Comparison of ENCODE assay signal across 1 cellular context in the genomic region with DNA sequence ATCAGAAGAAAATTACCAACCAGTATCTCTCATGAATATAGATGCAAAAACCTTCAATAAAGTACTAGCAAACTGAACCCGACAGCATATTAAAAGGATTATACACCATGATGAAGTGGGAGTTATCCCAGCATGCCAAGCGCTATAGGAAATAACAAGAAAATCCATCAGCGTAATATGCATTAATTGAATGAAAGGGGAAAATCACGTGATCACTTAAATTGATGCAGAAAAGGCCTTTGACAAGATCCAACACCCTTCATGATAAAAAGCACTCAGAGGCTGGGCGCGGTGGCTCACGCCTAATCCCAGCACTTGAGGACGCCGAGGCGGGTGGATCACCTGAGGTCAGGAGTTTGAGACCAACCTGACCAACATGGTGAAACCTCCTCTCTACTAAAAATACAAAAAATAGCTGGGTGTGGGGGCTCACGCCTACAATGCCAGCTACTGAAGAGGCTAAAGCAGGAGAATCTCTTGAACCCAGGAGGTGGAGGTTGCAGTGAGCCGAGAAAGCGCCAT.
TF ChIP-seq lines count a peak whose summit lies in the region.

No MANE protein-coding gene starts in this region.

TF ChIP-seq in GM23338, 12 proteins besides CTCF, POLR2A, EP300 and RAD21:
- TF ChIP-seq, protein P1, sequence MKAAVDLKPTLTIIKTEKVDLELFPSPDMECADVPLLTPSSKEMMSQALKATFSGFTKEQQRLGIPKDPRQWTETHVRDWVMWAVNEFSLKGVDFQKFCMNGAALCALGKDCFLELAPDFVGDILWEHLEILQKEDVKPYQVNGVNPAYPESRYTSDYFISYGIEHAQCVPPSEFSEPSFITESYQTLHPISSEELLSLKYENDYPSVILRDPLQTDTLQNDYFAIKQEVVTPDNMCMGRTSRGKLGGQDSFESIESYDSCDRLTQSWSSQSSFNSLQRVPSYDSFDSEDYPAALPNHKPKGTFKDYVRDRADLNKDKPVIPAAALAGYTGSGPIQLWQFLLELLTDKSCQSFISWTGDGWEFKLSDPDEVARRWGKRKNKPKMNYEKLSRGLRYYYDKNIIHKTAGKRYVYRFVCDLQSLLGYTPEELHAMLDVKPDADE (IDR thresholded peaks at IDR 0.05): no peak
- TF ChIP-seq EZH2 (IDR thresholded peaks at IDR 0.05; ENCODE audit: low read depth, unreplicated experiment) (no peak), ZNF114 (CRISPR knock-in tag; IDR thresholded peaks at IDR 0.05) (no peak), ZNF462 (CRISPR knock-in tag; IDR thresholded peaks at IDR 0.05) (no peak), JUNB (IDR thresholded peaks at IDR 0.05; ENCODE audit: unreplicated experiment) (no peak), ZNF331 (CRISPR knock-in tag; IDR thresholded peaks at IDR 0.05; ENCODE audit: low read depth) (no peak), STAT1 (IDR thresholded peaks at IDR 0.05; ENCODE audit: unreplicated experiment) (no peak), POLR2AphosphoS5 (IDR thresholded peaks at IDR 0.05; ENCODE audit: low read depth) (no peak), NANOG (IDR thresholded peaks at IDR 0.05; ENCODE audit: borderline replicate concordance) (no peak), EZH2phosphoT487 (IDR thresholded peaks at IDR 0.05; ENCODE audit: unreplicated experiment) (no peak)
- TF ChIP-seq, protein P2, sequence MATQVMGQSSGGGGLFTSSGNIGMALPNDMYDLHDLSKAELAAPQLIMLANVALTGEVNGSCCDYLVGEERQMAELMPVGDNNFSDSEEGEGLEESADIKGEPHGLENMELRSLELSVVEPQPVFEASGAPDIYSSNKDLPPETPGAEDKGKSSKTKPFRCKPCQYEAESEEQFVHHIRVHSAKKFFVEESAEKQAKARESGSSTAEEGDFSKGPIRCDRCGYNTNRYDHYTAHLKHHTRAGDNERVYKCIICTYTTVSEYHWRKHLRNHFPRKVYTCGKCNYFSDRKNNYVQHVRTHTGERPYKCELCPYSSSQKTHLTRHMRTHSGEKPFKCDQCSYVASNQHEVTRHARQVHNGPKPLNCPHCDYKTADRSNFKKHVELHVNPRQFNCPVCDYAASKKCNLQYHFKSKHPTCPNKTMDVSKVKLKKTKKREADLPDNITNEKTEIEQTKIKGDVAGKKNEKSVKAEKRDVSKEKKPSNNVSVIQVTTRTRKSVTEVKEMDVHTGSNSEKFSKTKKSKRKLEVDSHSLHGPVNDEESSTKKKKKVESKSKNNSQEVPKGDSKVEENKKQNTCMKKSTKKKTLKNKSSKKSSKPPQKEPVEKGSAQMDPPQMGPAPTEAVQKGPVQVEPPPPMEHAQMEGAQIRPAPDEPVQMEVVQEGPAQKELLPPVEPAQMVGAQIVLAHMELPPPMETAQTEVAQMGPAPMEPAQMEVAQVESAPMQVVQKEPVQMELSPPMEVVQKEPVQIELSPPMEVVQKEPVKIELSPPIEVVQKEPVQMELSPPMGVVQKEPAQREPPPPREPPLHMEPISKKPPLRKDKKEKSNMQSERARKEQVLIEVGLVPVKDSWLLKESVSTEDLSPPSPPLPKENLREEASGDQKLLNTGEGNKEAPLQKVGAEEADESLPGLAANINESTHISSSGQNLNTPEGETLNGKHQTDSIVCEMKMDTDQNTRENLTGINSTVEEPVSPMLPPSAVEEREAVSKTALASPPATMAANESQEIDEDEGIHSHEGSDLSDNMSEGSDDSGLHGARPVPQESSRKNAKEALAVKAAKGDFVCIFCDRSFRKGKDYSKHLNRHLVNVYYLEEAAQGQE (IDR thresholded peaks at IDR 0.05; ENCODE audit: unreplicated experiment): no peak
